ENCODE assay signal across 8 cellular contexts in genomic region chr9:128127568-128127989, GRCh38. TPM values are rescaled to one million over a fixed set of nuclear protein-coding genes. Genes with fewer than 3 reads are reported as not detected.
A peak's percentile ranks its signal among the peaks of the same experiment; 100 is the strongest.
DNase-seq lines count a peak whose midpoint lies in the region; ATAC-seq and TF ChIP-seq lines count a peak whose summit lies in the region.

Gene PTGES2, minus strand, starts transcription at chr9:128127729. Its CDS starts 12 bp downstream, at chr9:128127717.

- peaks cover 29% of the 10 kb centered on the region for H3K4me1 Mint-ChIP-seq in activated CD8-positive, alpha-beta T cell treated with anti-CD3 and anti-CD28 coated beads for 36 hours (ENCODE audit: low read depth)

- POLR2A ChIA-PET in activated CD8-positive, alpha-beta T cell treated with anti-CD3 and anti-CD28 coated beads for 36 hours (lab: Charles Lee): no interaction called here

- H3K27me3 ChIP-seq in lung (ENCODE audit: control insufficient read depth, insufficient read depth): no peaks in the 10 kb centered on the region

- DNase-seq in AG09309 (ENCODE audit: low read depth) (peak; percentile 51), NCI-H526 (lab: John Stamatoyannopoulos, UW) (peak; percentile 55 to 84), lung (ENCODE audit: low spot score) (peak; percentile 79)
- peak; percentile 82 for DNase-seq in activated CD8-positive, alpha-beta T cell treated with anti-CD3 and anti-CD28 coated beads for 36 hours
- DNase-seq in effector CD4-positive, alpha-beta T cell: peak; percentile 76
- DNase-seq in stimulated activated CD4-positive, alpha-beta T cell treated with anti-CD3 and anti-CD28 coated beads, TNF-alpha, amount 100 ng/mL, for 24 hours (ENCODE audit: low read depth in 3 of 3): peak; percentile 45 to 78 (median 62)

- CTCF ChIA-PET in activated CD8-positive, alpha-beta T cell treated with anti-CD3 and anti-CD28 coated beads for 36 hours (lab: Charles Lee): interaction anchor here (1.2 to 5.2 kb wide), 5 partner anchors 10 to 214 kb away, joined by 3 to 40 read pairs (median 5); no protein-coding TSS in a partner anchor

- peak within 1 kb of the TSS; percentile 92 for H3K4me3 Mint-ChIP-seq in activated CD8-positive, alpha-beta T cell treated with anti-CD3 and anti-CD28 coated beads for 36 hours

- ATAC-seq in GM18868 (IDR thresholded peaks at IDR 0.05; ENCODE audit: unreplicated experiment) (peak; percentile 57), HG03135 (IDR thresholded peaks at IDR 0.05; ENCODE audit: unreplicated experiment) (peak; percentile 56), lung (ENCODE audit: insufficient read depth, low FRiP score) (peak; percentile 89)
- peak; percentile 67 for ATAC-seq in activated CD8-positive, alpha-beta T cell treated with anti-CD3 and anti-CD28 coated beads for 36 hours

- peaks cover 9% of the 10 kb centered on the region for H3K36me3 Mint-ChIP-seq in activated CD8-positive, alpha-beta T cell treated with anti-CD3 and anti-CD28 coated beads for 36 hours (ENCODE audit: low read depth)

- intact Hi-C loops in activated CD8-positive, alpha-beta T cell treated with anti-CD3 and anti-CD28 coated beads for 36 hours (cut with micrococcal nuclease): no loop called here

- H3K4me3 ChIP-seq in AG09309 (ENCODE audit: control insufficient read depth, low read depth, low read length) (peak within 1 kb of the TSS; percentile 52), lung (peak within 1 kb of the TSS; percentile 94)

- no peaks in the 10 kb centered on the region for H3K9me3 ChIP-seq in lung (ENCODE audit: control insufficient read depth in 2 of 2, insufficient read depth in 1 of 2, low read length in 1 of 2)

- no peaks in the 10 kb centered on the region for H3K9me3 Mint-ChIP-seq in activated CD8-positive, alpha-beta T cell treated with anti-CD3 and anti-CD28 coated beads for 36 hours

- TF ChIP-seq CTCF in AG09309 (IDR thresholded peaks at IDR 0.05; ENCODE audit: control insufficient read depth, insufficient read depth, low read depth, low read length, missing control alignments) (no peak), lung (IDR thresholded peaks at IDR 0.05; ENCODE audit: control extremely low read depth, extremely low read depth) (no peak)
- no peak for TF ChIP-seq CTCF in activated CD8-positive, alpha-beta T cell treated with anti-CD3 and anti-CD28 coated beads for 36 hours (IDR thresholded peaks at IDR 0.05)

- peak within 1 kb of the TSS; percentile 95 to 96 for H3K27ac ChIP-seq in lung (ENCODE audit: low read depth in 1 of 2, low read length in 1 of 2)

- WGBS in lung, 2 donors: 0% methylated on average over 56 of the region's 56 CpGs

- H3K36me3 ChIP-seq in lung (ENCODE audit: control insufficient read depth in 2 of 2, insufficient read depth in 2 of 2, low read length in 2 of 2): peaks cover 6 to 14% of the 10 kb centered on the region in 2 donors

- H3K27ac Mint-ChIP-seq in activated CD8-positive, alpha-beta T cell treated with anti-CD3 and anti-CD28 coated beads for 36 hours: peak within 1 kb of the TSS; percentile 94

- H3K27me3 Mint-ChIP-seq in activated CD8-positive, alpha-beta T cell treated with anti-CD3 and anti-CD28 coated beads for 36 hours: no peaks in the 10 kb centered on the region

- H3K4me1 ChIP-seq in lung (ENCODE audit: control insufficient read depth in 2 of 2, insufficient read depth in 2 of 2, low read length in 2 of 2): peaks cover 0 to 9% of the 10 kb centered on the region in 2 donors

RNA-seq across cellular contexts. Expression of gene PTGES2, which starts in this region (rescaled TPM):
- 10 to 100 TPM; 40.8 to 49.5 TPM for total RNA-seq in activated CD8-positive, alpha-beta T cell treated with anti-CD3 and anti-CD28 coated beads for 36 hours
- 10 to 100 TPM; 42.0 to 66.8 TPM for total RNA-seq in lung
- polyA plus RNA-seq in lung: 10 to 100 TPM; 49.9 to 59.5 TPM

Comparison
In these comparisons a context has a peak if more than half of its experiments do, and no peak if none do; other contexts are left out.
1. Peak in every context shown above with its lines: DNase-seq, ATAC-seq, H3K4me3 ChIP-seq and H3K27ac ChIP-seq.